In the genomic region with DNA sequence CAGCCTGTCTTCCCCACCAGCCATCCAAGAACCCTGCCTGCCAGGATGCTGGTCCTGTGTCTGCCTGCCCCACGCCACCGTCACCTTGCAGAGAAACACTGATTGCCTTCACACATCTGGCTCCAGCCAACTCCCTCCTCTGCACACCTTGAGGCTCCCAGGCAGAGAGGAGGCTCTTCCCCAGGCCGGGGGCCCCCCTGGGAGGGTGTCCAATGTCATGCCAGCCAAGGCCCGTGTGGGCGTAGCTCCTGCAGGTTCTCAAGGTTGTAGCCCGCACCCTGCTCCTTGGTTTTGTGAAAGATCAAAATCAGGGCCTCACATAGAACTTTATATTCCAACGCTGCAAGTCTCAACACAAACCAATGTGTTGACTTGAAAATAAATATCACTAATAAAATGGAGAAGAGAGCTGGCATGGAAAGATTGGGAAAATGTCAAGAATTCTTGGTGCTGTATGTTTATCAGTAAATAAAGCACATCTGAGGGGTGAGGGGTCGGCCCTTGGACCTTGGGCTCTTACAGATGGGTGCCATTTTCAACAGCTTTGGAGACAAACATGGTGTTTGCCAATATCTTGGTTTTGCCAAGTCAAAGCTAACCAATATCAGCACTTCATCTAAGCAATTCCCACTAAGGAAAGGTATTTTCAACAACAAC, we compare ENCODE assay signal across 23 cellular contexts. TPM values are rescaled to one million over a fixed set of nuclear protein-coding genes. Genes with fewer than 3 reads are reported as not detected.
DNase-seq lines count a peak whose midpoint lies in the region; ATAC-seq and TF ChIP-seq lines count a peak whose summit lies in the region.
"Had no signal": no experiment of that assay in that cellular context is flagged by ENCODE, and none has a peak within 500 bp of the region (broad histone marks: within the 10 kb centered on the region; RNA-seq: fewer than 3 reads in every experiment).

No MANE protein-coding gene starts in this region.

- no peak overlapping the region for H3K27ac Mint-ChIP-seq in glutamatergic neuron (ENCODE audit: unreplicated experiment)
- no peak overlapping the region for H3K27ac Mint-ChIP-seq in activated CD4-positive, alpha-beta T cell treated with anti-CD3 and anti-CD28 coated beads for 36 hours
- H3K27ac Mint-ChIP-seq: CD4-positive, CD25-positive, alpha-beta regulatory T cell; HFFc6 had no signal

- no peaks in the 10 kb centered on the region for H3K79me1 ChIP-seq in neuronal stem cell (ENCODE audit: low read depth, low read length)

- TF ChIP-seq CTCF in HEK293 (tag by site-specific recombination; IDR thresholded peaks at IDR 0.05) = no peak
- TF ChIP-seq CTCF in glutamatergic neuron (IDR thresholded peaks at IDR 0.05; ENCODE audit: partially characterized antibody, unreplicated experiment) = no peak
- no peak for TF ChIP-seq CTCF in suprapubic skin (IDR thresholded peaks at IDR 0.05)

- H3K9ac ChIP-seq in neuronal stem cell (ENCODE audit: low read depth, low read length, poor library complexity) = no peak overlapping the region

- no peaks in the 10 kb centered on the region for H3K9me3 ChIP-seq in HEK293 (ENCODE audit: control insufficient read depth, insufficient read depth, low read depth, low read length)
- H3K9me3 ChIP-seq in neuronal stem cell (replicated peaks in 1 of 2; ENCODE audit: control insufficient read depth in 2 of 2, insufficient read depth in 1 of 2, low read depth in 1 of 2, low read length in 2 of 2) = no peaks in the 10 kb centered on the region
- H3K9me3 ChIP-seq in suprapubic skin = no peaks in the 10 kb centered on the region

- no peak for TF ChIP-seq EP300 in suprapubic skin (IDR thresholded peaks at IDR 0.05)

- H3K27me3 Mint-ChIP-seq in glutamatergic neuron (ENCODE audit: unreplicated experiment) = peaks cover 7% of the 10 kb centered on the region
- H3K27me3 Mint-ChIP-seq in activated CD4-positive, alpha-beta T cell treated with anti-CD3 and anti-CD28 coated beads for 36 hours = no peaks in the 10 kb centered on the region

- H3K36me3 ChIP-seq in HEK293 (ENCODE audit: control insufficient read depth in 2 of 2, insufficient read depth in 1 of 2, low read length in 2 of 2) = no peaks in the 10 kb centered on the region
- no peaks in the 10 kb centered on the region for H3K36me3 ChIP-seq in neuronal stem cell (replicated peaks in 1 of 2; ENCODE audit: control insufficient read depth in 2 of 2, insufficient read depth in 2 of 2, low read length in 2 of 2)
- no peaks in the 10 kb centered on the region for H3K36me3 ChIP-seq in suprapubic skin

- no peak overlapping the region for H3K4ac ChIP-seq in neuronal stem cell (ENCODE audit: low read length)

- no peak overlapping the region for H2AK5ac ChIP-seq in neuronal stem cell (ENCODE audit: low read depth, low read length)

- CTCF ChIA-PET in HEK293 (lab: Yijun Ruan, JAX) = interaction anchor here (0.6 to 1.1 kb wide), 4 partner anchors 21 to 360 kb away, joined by 3 to 6 read pairs (median 4); no protein-coding TSS in a partner anchor
- CTCF ChIA-PET in activated CD4-positive, alpha-beta T cell treated with anti-CD3 and anti-CD28 coated beads for 36 hours (lab: Charles Lee) = interaction anchor here (0.6 to 1.1 kb wide), 3 partner anchors 131 to 164 kb away, joined by 3 to 4 read pairs (median 3); no protein-coding TSS in a partner anchor

- no peak overlapping the region for H4K91ac ChIP-seq in neuronal stem cell (ENCODE audit: low read depth, low read length, poor library complexity)

- H3K4me1 Mint-ChIP-seq in glutamatergic neuron (ENCODE audit: low read depth, unreplicated experiment) = no peaks in the 10 kb centered on the region
- no peaks in the 10 kb centered on the region for H3K4me1 Mint-ChIP-seq in activated CD4-positive, alpha-beta T cell treated with anti-CD3 and anti-CD28 coated beads for 36 hours

- H3K4me1 ChIP-seq in HEK293 (ENCODE audit: control insufficient read depth, insufficient read depth, low read length) (no peaks in the 10 kb centered on the region), neuronal stem cell (ENCODE audit: control insufficient read depth in 2 of 2, insufficient read depth in 1 of 2, low read depth in 1 of 2, low read length in 2 of 2) (no peaks in the 10 kb centered on the region), suprapubic skin (peaks cover 29% of the 10 kb centered on the region)

- intact Hi-C loops in activated CD4-positive, alpha-beta T cell treated with anti-CD3 and anti-CD28 coated beads for 36 hours (cut with DNase I, micrococcal nuclease) = no loop called here

- no peak for TF ChIP-seq POLR2A in suprapubic skin (IDR thresholded peaks at IDR 0.05)

- no peak overlapping the region for H3K14ac ChIP-seq in neuronal stem cell (ENCODE audit: low read length)

- peak overlapping the region; percentile 52 for H2BK120ac ChIP-seq in neuronal stem cell (ENCODE audit: low read depth, low read length)

- no peak overlapping the region for H3K4me2 ChIP-seq in neuronal stem cell (ENCODE audit: insufficient read depth, low read length, poor library complexity, severe bottlenecking)

- H2AFZ ChIP-seq in neuronal stem cell (ENCODE audit: low read length) = no peak overlapping the region

- POLR2A ChIA-PET in HEK293 (lab: Yijun Ruan, JAX) = no interaction called here
- POLR2A ChIA-PET in activated CD4-positive, alpha-beta T cell treated with anti-CD3 and anti-CD28 coated beads for 36 hours (lab: Charles Lee) = no interaction called here

- peaks cover 6% of the 10 kb centered on the region for H3K9me3 Mint-ChIP-seq in glutamatergic neuron (ENCODE audit: unreplicated experiment)
- H3K9me3 Mint-ChIP-seq in activated CD4-positive, alpha-beta T cell treated with anti-CD3 and anti-CD28 coated beads for 36 hours (ENCODE audit: low read depth) = no peaks in the 10 kb centered on the region
- H3K9me3 Mint-ChIP-seq: CD4-positive, CD25-positive, alpha-beta regulatory T cell; HFFc6 had no signal

- no peaks in the 10 kb centered on the region for H3K36me3 Mint-ChIP-seq in glutamatergic neuron (ENCODE audit: unreplicated experiment)
- no peaks in the 10 kb centered on the region for H3K36me3 Mint-ChIP-seq in activated CD4-positive, alpha-beta T cell treated with anti-CD3 and anti-CD28 coated beads for 36 hours (ENCODE audit: low read depth)
- H3K36me3 Mint-ChIP-seq: CD4-positive, CD25-positive, alpha-beta regulatory T cell had no signal

- H3K18ac ChIP-seq in neuronal stem cell (ENCODE audit: low read length) = peak overlapping the region; percentile 8

- no peak overlapping the region for H2BK15ac ChIP-seq in neuronal stem cell (ENCODE audit: low read length)

- H3K27ac ChIP-seq in HEK293 (ENCODE audit: extremely low read depth, low read depth, low read length) (no peak overlapping the region), neuronal stem cell (replicated peaks; ENCODE audit: low read length) (no peak overlapping the region), suprapubic skin (peak overlapping the region; percentile 33)
- H3K27ac ChIP-seq: RWPE1 had no signal

- peak overlapping the region; percentile 5 for H3K4me3 Mint-ChIP-seq in glutamatergic neuron (ENCODE audit: unreplicated experiment)
- no peak overlapping the region for H3K4me3 Mint-ChIP-seq in activated CD4-positive, alpha-beta T cell treated with anti-CD3 and anti-CD28 coated beads for 36 hours
- H3K4me3 Mint-ChIP-seq: CD4-positive, CD25-positive, alpha-beta regulatory T cell; HFFc6 had no signal

- no peak for ATAC-seq in activated CD4-positive, alpha-beta T cell treated with anti-CD3 and anti-CD28 coated beads for 36 hours
- no peak for ATAC-seq in HG03571 (IDR thresholded peaks at IDR 0.05; ENCODE audit: unreplicated experiment)

- H2BK5ac ChIP-seq in neuronal stem cell (ENCODE audit: low read length) = no peak overlapping the region

- no peak overlapping the region for H4K8ac ChIP-seq in neuronal stem cell (ENCODE audit: low read depth, low read length)

- peaks cover 4 to 54% (median 22%) of the 10 kb centered on the region in 3 experiments for H3K27me3 ChIP-seq in neuronal stem cell (ENCODE audit: control insufficient read depth in 3 of 3, insufficient read depth in 3 of 3, low read depth in 1 of 3, low read length in 3 of 3)
- H3K27me3 ChIP-seq in suprapubic skin = no peaks in the 10 kb centered on the region

- no peak for DNase-seq in glutamatergic neuron
- DNase-seq in neuronal stem cell (ENCODE audit: low spot score) = no peak
- DNase-seq in suprapubic skin (ENCODE audit: low spot score in 2 of 2) = no peak
- DNase-seq in activated CD4-positive, alpha-beta T cell treated with anti-CD3 and anti-CD28 coated beads for 36 hours = no peak
- no peak for DNase-seq in NCI-H2196 (lab: John Stamatoyannopoulos, UW; ENCODE audit: unreplicated experiment)
- DNase-seq: CD4-positive, CD25-positive, alpha-beta regulatory T cell; COR-L47; DMS 273 treated with DMSO at 0.1 percent for 48 hours; DMS79 treated with DMSO at 0.1 percent for 48 hours; H7; HFFc6; KBM-7; MM.1S; NCI-H1092; NCI-H1436 treated with DMSO at 0.1 percent for 48 hours; NCI-H1930; NCI-H2227 treated with DMSO at 0.1 percent for 48 hours; NCI-H510A; NK-92 treated with Interleukin-12 subunit alpha and Interleukin-12 subunit beta, amount 100 ng/mL, for 24 hours; SIG-M5 had no signal

- H3K4me3 ChIP-seq in HEK293 (ENCODE audit: low read depth, low read length) = no peak overlapping the region
- H3K4me3 ChIP-seq in neuronal stem cell (ENCODE audit: low read length in 2 of 2) = no peak overlapping the region
- no peak overlapping the region for H3K4me3 ChIP-seq in suprapubic skin

- no CpG with 5 or more reads among the region's 8 CpGs for WGBS in neuronal stem cell (ENCODE audit: extremely low coverage in 2 of 2, insufficient read length in 2 of 2, insufficient replicate concordance in 1 of 2), 2 donors
- 68% methylated on average over 8 of the region's 8 CpGs for WGBS in suprapubic skin

- H2BK12ac ChIP-seq in neuronal stem cell (ENCODE audit: low read length) = no peak overlapping the region

- no peak overlapping the region for H3K23ac ChIP-seq in neuronal stem cell (ENCODE audit: low read depth, low read length, poor library complexity)

TF ChIP-seq in HEK293, 187 proteins besides CTCF, POLR2A, EP300 and RAD21 (continues in another document):
- TF ChIP-seq, protein P1, sequence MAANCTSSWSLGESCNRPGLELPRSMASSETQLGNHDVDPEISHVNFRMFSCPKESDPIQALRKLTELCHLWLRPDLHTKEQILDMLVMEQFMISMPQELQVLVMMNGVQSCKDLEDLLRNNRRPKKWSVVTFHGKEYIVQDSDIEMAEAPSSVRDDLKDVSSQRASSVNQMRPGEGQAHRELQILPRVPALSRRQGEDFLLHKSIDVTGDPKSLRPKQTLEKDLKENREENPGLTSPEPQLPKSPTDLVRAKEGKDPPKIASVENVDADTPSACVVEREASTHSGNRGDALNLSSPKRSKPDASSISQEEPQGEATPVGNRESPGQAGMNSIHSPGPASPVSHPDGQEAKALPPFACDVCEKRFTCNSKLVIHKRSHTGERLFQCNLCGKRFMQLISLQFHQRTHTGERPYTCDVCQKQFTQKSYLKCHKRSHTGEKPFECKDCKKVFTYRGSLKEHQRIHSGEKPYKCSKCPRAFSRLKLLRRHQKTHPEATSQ (tag by site-specific recombination; IDR thresholded peaks at IDR 0.05) = no peak
- TF ChIP-seq ZNF324 (tag by site-specific recombination; IDR thresholded peaks at IDR 0.05) (no peak), EGR2 (tag by site-specific recombination; IDR thresholded peaks at IDR 0.05; ENCODE audit: low read depth) (no peak)

RNA-seq across cellular contexts. Expression of a gene that starts 6.7 kb away (rescaled TPM):
- total RNA-seq in glutamatergic neuron (ENCODE audit: unreplicated experiment) (1.8 TPM), suprapubic skin (10 to 100 TPM; 18.7 to 53.8 (median 32.0) TPM)
- polyA plus RNA-seq in neuronal stem cell (2013, experiment 1 of 2) = 4.4 TPM
- polyA plus RNA-seq in neuronal stem cell (2013, experiment 2 of 2) = 4.3 TPM
- total RNA-seq in activated CD4-positive, alpha-beta T cell treated with anti-CD3 and anti-CD28 coated beads for 36 hours = 1 to 10 TPM; 6.2 to 8.9 TPM
